Comparison of ENCODE assay signal across 1 cellular context in genomic region chr16:31350275-31351005, GRCh38.
TF ChIP-seq lines count a peak whose summit lies in the region.

No MANE protein-coding gene starts in this region.

TF ChIP-seq in IMR-90, 13 proteins besides CTCF, POLR2A, EP300 and RAD21:
- TF ChIP-seq ELK1 (IDR thresholded peaks at IDR 0.05; ENCODE audit: borderline replicate concordance, low read depth, low read length) (no peak), MAZ (IDR thresholded peaks at IDR 0.05; ENCODE audit: borderline replicate concordance, low read depth, low read length) (no peak), FOS (IDR thresholded peaks at IDR 0.05; ENCODE audit: low read depth, low read length) (no peak), CEBPB (IDR thresholded peaks at IDR 0.05; ENCODE audit: low read depth, low read length) (no peak), SMC3 (IDR thresholded peaks at IDR 0.05; ENCODE audit: low read depth, low read length) (no peak), CHD1 (IDR thresholded peaks at IDR 0.05; ENCODE audit: low read depth, low read length) (no peak), RCOR1 (IDR thresholded peaks at IDR 0.05; ENCODE audit: insufficient replicate concordance, low read length) (no peak), NFE2L2 (IDR thresholded peaks at IDR 0.05; ENCODE audit: low read depth, low read length) (no peak)
- TF ChIP-seq, protein P1, sequence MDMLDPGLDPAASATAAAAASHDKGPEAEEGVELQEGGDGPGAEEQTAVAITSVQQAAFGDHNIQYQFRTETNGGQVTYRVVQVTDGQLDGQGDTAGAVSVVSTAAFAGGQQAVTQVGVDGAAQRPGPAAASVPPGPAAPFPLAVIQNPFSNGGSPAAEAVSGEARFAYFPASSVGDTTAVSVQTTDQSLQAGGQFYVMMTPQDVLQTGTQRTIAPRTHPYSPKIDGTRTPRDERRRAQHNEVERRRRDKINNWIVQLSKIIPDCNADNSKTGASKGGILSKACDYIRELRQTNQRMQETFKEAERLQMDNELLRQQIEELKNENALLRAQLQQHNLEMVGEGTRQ (IDR thresholded peaks at IDR 0.05; ENCODE audit: low read depth, low read length): no peak
